Comparison of ENCODE assay signal across 8 cellular contexts in genomic region chr1:3856923-3857790, GRCh38. TPM values are rescaled to one million over a fixed set of nuclear protein-coding genes. Genes with fewer than 3 reads are reported as not detected.
DNase-seq lines count a peak whose midpoint lies in the region; ATAC-seq, FAIRE-seq and TF ChIP-seq lines count a peak whose summit lies in the region.

Gene CEP104 (minus strand): TSS chr1:3857211. CDS start chr1:3852407, 4,804 bp downstream.
Gene DFFB (plus strand): TSS chr1:3857476. CDS start chr1:3857604, 128 bp downstream.

- TF ChIP-seq POLR2A in H54 (IDR thresholded peaks at IDR 0.05; ENCODE audit: low read depth, low read length): peak; percentile 71

- DNase-seq in H54 (ENCODE audit: insufficient read length, low spot score): peak; percentile 97
- DNase-seq in LoVo (ENCODE audit: low spot score): peak; percentile 98
- DNase-seq in SIG-M5 (lab: John Stamatoyannopoulos, UW): peak; percentile 46
- peak; percentile 96 for DNase-seq in activated gamma-delta T cell treated with Interleukin-2 at 50 U/mL for 16 hours
- peak; percentile 95 to 98 for DNase-seq in foreskin keratinocyte
- peak; percentile 97 for DNase-seq in neural progenitor cell (ENCODE audit: low spot score)
- peak; percentile 50 for DNase-seq in stromal cell of bone marrow (ENCODE audit: low read depth)

- peak within 1 kb of the TSS; percentile 75 for H3K4me3 ChIP-seq in neural progenitor cell

- FAIRE-seq in H54 (lab: Jason Lieb, UNC): peak; percentile 62

- TF ChIP-seq CTCF in foreskin keratinocyte (conservative IDR thresholded peaks at IDR 0.05) (peak; percentile 87), neural progenitor cell (IDR thresholded peaks at IDR 0.05) (peak; percentile 29)

- peak within 1 kb of the TSS; percentile 97 for H3K4me3 Mint-ChIP-seq in neural progenitor cell

- H3K27me3 Mint-ChIP-seq in neural progenitor cell (ENCODE audit: insufficient read depth, low read depth): peaks cover 10% of the 10 kb centered on the region

- H3K27me3 ChIP-seq in foreskin keratinocyte (no peaks in the 10 kb centered on the region), neural progenitor cell (peaks cover 19% of the 10 kb centered on the region)

- ATAC-seq in foreskin keratinocyte: peak; percentile 96

- no peaks in the 10 kb centered on the region for H3K9me3 Mint-ChIP-seq in neural progenitor cell

- peaks cover 14% of the 10 kb centered on the region for H3K4me1 Mint-ChIP-seq in neural progenitor cell

- H4K20me1 ChIP-seq in neural progenitor cell (ENCODE audit: low read depth): peaks cover 17% of the 10 kb centered on the region

- peak within 1 kb of the TSS; percentile 85 for H3K4me2 ChIP-seq in neural progenitor cell

- peaks cover 25% of the 10 kb centered on the region for H3K79me2 ChIP-seq in neural progenitor cell (ENCODE audit: low read depth)

- H3K9me3 ChIP-seq in ES-I3 (ENCODE audit: control insufficient read depth, insufficient read depth, low read length) (no peaks in the 10 kb centered on the region), neural progenitor cell (ENCODE audit: low read depth) (no peaks in the 10 kb centered on the region)

- H3K36me3 Mint-ChIP-seq in neural progenitor cell: peaks cover 2% of the 10 kb centered on the region

- H3F3A ChIP-seq in neural progenitor cell (ENCODE audit: low read depth): peaks cover 7% of the 10 kb centered on the region

- no peaks in the 10 kb centered on the region; the same call in 1 of the 2 replicates for H3K36me3 ChIP-seq in ES-I3 (ENCODE audit: insufficient read depth, low read length)
- H3K36me3 ChIP-seq in neural progenitor cell: no peaks in the 10 kb centered on the region

- H3K4me1 ChIP-seq in ES-I3 (ENCODE audit: insufficient read depth, low read length) (no peaks in the 10 kb centered on the region), foreskin keratinocyte (no peaks in the 10 kb centered on the region), neural progenitor cell (peaks cover 15% of the 10 kb centered on the region)

- H3K9ac ChIP-seq in ES-I3 (ENCODE audit: low read depth, low read length) (peak within 1 kb of the TSS; percentile 87), neural progenitor cell (peak within 1 kb of the TSS; percentile 57)

- peak within 1 kb of the TSS; percentile 60 for H3K27ac Mint-ChIP-seq in neural progenitor cell

- H3K27ac ChIP-seq in foreskin keratinocyte (no peak within 1 kb of the TSS), neural progenitor cell (no peak within 1 kb of the TSS)

- H2AFZ ChIP-seq in neural progenitor cell (replicated peaks): peak within 1 kb of the TSS; percentile 77

RNA-seq across cellular contexts. Expression of gene CEP104, which starts in this region (rescaled TPM):
- 24.3 and 25.0 TPM in 2 replicates for total RNA-seq in foreskin keratinocyte
- 16.5 and 17.7 TPM in 2 replicates for polyA plus RNA-seq in foreskin keratinocyte
- total RNA-seq in neural progenitor cell (ENCODE audit: low replicate concordance): 12.9 and 13.2 TPM in 2 replicates

RNA-seq across cellular contexts. Expression of gene DFFB, which starts in this region (rescaled TPM):
- total RNA-seq in foreskin keratinocyte (4.7 and 5.9 TPM in 2 replicates), neural progenitor cell (ENCODE audit: low replicate concordance) (4.8 and 9.0 TPM in 2 replicates)
- polyA plus RNA-seq in foreskin keratinocyte: 3.9 and 4.3 TPM in 2 replicates

Comparison
In these comparisons a context has a peak if more than half of its experiments do, and no peak if none do; other contexts are left out.
1. DNase-seq: peak in every context shown above with its lines; median percentile 98 in LoVo; 97 in H54; 97 in neural progenitor cell; 96 in foreskin keratinocyte; 96 in activated gamma-delta T cell treated with Interleukin-2 at 50 U/mL for 16 hours; 50 in stromal cell of bone marrow; 46 in SIG-M5.